In the genomic region with DNA sequence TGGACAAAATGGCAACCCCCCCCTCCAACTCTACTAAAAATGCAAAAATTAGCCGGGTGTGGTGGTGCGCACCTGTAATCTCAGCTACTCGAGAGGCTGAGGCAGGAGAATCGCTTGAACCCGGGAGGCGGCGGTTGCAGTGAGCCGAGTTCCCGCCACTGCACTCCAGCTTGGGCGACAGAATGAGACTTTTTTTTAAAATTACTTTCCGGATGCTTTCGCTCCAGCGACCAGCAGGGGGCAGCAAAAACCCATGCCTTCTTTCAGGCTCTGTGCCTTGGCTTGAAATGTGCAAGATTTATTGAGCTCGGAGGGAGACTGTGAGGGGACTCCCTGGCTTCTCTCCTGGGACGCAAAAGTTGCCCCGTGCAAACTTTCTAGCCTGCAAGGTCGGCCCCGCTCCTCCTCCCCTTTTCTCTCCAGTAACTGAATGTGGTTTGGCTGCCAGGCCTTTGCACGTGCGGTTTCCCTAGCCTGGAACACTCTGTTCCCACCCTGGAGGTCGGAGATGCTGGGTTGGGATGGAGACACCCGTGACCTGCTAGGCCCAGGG, we compare ENCODE assay signal across 8 cellular contexts.
DNase-seq lines count a peak whose midpoint lies in the region; ATAC-seq lines count a peak whose summit lies in the region.

No MANE protein-coding gene starts in this region.

- H3F3A ChIP-seq in GM23248 (ENCODE audit: insufficient read depth), result no peaks in the 10 kb centered on the region

- DNase-seq in AG20443 (ENCODE audit: low spot score) (peak; percentile 80), GM23248 (peak; percentile 75), NCI-H774 (lab: John Stamatoyannopoulos, UW) (peak; percentile 46), epidermal melanocyte (ENCODE audit: insufficient read length, low spot score) (peak; percentile 71), mucosa of gallbladder (ENCODE audit: low spot score) (peak; percentile 78)
- DNase-seq in activated CD8-positive, alpha-beta memory T cell treated with anti-CD3 and anti-CD28 coated beads, Interleukin-2, amount 10 ng/mL, durations not matched to agents 7 days and 5 days, result peak; percentile 80
- peak; percentile 91 for DNase-seq in stimulated activated CD8-positive, alpha-beta memory T cell treated with anti-CD3 and anti-CD28 coated beads, Interleukin-4, amount 100 ng/mL, for 48 hours

- H3K9ac ChIP-seq in GM23248, result no peak overlapping the region

- no peak overlapping the region for H3K27ac Mint-ChIP-seq in activated CD8-positive, alpha-beta memory T cell treated with anti-CD3 and anti-CD28 coated beads, Interleukin-2, amount 10 ng/mL, durations not matched to agents 7 days and 5 days

- peaks cover 8% of the 10 kb centered on the region for H3K27me3 Mint-ChIP-seq in activated CD8-positive, alpha-beta memory T cell treated with anti-CD3 and anti-CD28 coated beads, Interleukin-2, amount 10 ng/mL, durations not matched to agents 7 days and 5 days

- WGBS in GM23248 (ENCODE audit: low coverage in 1 of 2, low lambda C conversion rate in 2 of 2, missing lambda C conversion rate in 2 of 2), 2 experiments, result 1 to 2% methylated on average over 22 of the region's 22 CpGs

- H3K36me3 ChIP-seq in GM23248 (ENCODE audit: low read depth), result no peaks in the 10 kb centered on the region

- ATAC-seq in activated CD8-positive, alpha-beta memory T cell treated with anti-CD3 and anti-CD28 coated beads, Interleukin-2, amount 10 ng/mL, durations not matched to agents 7 days and 5 days, result peak; percentile 66
- no peak for ATAC-seq in HG02623 (IDR thresholded peaks at IDR 0.05; ENCODE audit: unreplicated experiment)

- H3K27ac ChIP-seq in GM23248, result no peak overlapping the region

- no peaks in the 10 kb centered on the region for H3K9me3 ChIP-seq in GM23248 (ENCODE audit: low read depth)

- H3K9me2 ChIP-seq in GM23248 (ENCODE audit: insufficient read depth), result no peaks in the 10 kb centered on the region

- no peak overlapping the region for H3K4me3 ChIP-seq in GM23248

- no peak overlapping the region for H3K4me2 ChIP-seq in GM23248 (ENCODE audit: unreplicated experiment)

- CTCF ChIA-PET in activated CD8-positive, alpha-beta memory T cell treated with anti-CD3 and anti-CD28 coated beads, Interleukin-2, amount 10 ng/mL, durations not matched to agents 7 days and 5 days (lab: Charles Lee), result interaction anchor here (0.7 to 3.7 kb wide), 26 partner anchors 12 to 417 kb away, joined by 3 to 23 read pairs (median 5); a partner anchor contains a TSS

- H3K9me3 Mint-ChIP-seq in activated CD8-positive, alpha-beta memory T cell treated with anti-CD3 and anti-CD28 coated beads, Interleukin-2, amount 10 ng/mL, durations not matched to agents 7 days and 5 days (ENCODE audit: low read depth), result peaks cover 2% of the 10 kb centered on the region

- peaks cover 7% of the 10 kb centered on the region for H3K27me3 ChIP-seq in GM23248 (replicated peaks; ENCODE audit: insufficient read depth)

- no peaks in the 10 kb centered on the region for H3K4me1 ChIP-seq in GM23248 (ENCODE audit: insufficient read depth)

- H2AFZ ChIP-seq in GM23248, result no peak overlapping the region

- no peaks in the 10 kb centered on the region for H4K20me1 ChIP-seq in GM23248 (ENCODE audit: insufficient read depth)

- no peaks in the 10 kb centered on the region for H3K79me2 ChIP-seq in GM23248 (ENCODE audit: insufficient read depth)

- H3K4me3 Mint-ChIP-seq in activated CD8-positive, alpha-beta memory T cell treated with anti-CD3 and anti-CD28 coated beads, Interleukin-2, amount 10 ng/mL, durations not matched to agents 7 days and 5 days, result no peak overlapping the region

- no peaks in the 10 kb centered on the region for H3K36me3 Mint-ChIP-seq in activated CD8-positive, alpha-beta memory T cell treated with anti-CD3 and anti-CD28 coated beads, Interleukin-2, amount 10 ng/mL, durations not matched to agents 7 days and 5 days

- in situ Hi-C loops in GM23248 (cut with MboI), result loop anchor here (25.0 kb wide), 1 partner anchor 307 kb away; a partner anchor contains a TSS

- no peaks in the 10 kb centered on the region for H3K4me1 Mint-ChIP-seq in activated CD8-positive, alpha-beta memory T cell treated with anti-CD3 and anti-CD28 coated beads, Interleukin-2, amount 10 ng/mL, durations not matched to agents 7 days and 5 days
